Comparison of ENCODE assay signal across 1 cellular context in the genomic region with DNA sequence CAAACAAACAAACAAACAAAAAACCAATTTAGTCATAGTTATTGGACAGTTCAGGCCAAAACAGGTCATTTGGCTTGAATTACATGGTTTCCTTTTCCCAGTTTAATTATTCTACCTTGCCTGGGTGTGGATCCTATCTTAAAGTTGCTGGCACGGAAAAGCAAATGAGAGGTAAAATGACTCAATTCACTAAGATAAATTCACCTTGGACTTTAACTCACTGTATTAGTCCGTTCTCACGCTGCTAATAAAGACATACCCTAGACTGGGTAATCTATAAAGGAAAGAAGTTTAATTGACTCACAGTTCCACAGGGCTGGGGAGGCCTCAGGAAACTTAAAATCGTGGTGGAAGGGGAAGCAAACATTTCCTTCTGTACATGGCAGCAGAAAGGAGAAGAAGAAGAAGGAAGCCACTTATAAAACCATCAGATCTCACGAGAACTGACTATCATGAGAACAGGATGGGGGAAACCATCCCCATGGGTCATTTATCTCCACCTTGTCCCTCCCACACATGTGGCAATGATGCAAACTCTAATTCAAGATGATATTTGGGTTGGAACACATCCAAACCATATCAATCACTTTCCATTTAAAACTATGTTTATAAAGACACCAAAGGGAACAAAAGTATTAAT.
TF ChIP-seq lines count a peak whose summit lies in the region.

No MANE protein-coding gene starts in this region.

TF ChIP-seq in K562, 482 proteins besides CTCF, POLR2A, EP300 and RAD21:
- TF ChIP-seq, protein P1, sequence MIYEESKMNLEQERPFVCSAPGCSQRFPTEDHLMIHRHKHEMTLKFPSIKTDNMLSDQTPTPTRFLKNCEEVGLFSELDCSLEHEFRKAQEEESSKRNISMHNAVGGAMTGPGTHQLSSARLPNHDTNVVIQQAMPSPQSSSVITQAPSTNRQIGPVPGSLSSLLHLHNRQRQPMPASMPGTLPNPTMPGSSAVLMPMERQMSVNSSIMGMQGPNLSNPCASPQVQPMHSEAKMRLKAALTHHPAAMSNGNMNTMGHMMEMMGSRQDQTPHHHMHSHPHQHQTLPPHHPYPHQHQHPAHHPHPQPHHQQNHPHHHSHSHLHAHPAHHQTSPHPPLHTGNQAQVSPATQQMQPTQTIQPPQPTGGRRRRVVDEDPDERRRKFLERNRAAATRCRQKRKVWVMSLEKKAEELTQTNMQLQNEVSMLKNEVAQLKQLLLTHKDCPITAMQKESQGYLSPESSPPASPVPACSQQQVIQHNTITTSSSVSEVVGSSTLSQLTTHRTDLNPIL (CRISPR knock-in tag; IDR thresholded peaks at IDR 0.05), result no peak
- TF ChIP-seq SMARCE1 (IDR thresholded peaks at IDR 0.05), result no peak
- no peak for TF ChIP-seq NCOA1 (IDR thresholded peaks at IDR 0.05; ENCODE audit: low read depth)
- TF ChIP-seq BHLHE40 (IDR thresholded peaks at IDR 0.05; ENCODE audit: low read length), result no peak
- TF ChIP-seq MEIS2 (IDR thresholded peaks at IDR 0.05; ENCODE audit: partially characterized antibody), result peak; percentile 46
- TF ChIP-seq, protein P2, sequence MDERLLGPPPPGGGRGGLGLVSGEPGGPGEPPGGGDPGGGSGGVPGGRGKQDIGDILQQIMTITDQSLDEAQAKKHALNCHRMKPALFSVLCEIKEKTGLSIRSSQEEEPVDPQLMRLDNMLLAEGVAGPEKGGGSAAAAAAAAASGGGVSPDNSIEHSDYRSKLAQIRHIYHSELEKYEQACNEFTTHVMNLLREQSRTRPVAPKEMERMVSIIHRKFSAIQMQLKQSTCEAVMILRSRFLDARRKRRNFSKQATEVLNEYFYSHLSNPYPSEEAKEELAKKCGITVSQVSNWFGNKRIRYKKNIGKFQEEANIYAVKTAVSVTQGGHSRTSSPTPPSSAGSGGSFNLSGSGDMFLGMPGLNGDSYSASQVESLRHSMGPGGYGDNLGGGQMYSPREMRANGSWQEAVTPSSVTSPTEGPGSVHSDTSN (CRISPR knock-in tag; IDR thresholded peaks at IDR 0.05; ENCODE audit: low read depth), result no peak
- TF ChIP-seq, protein P2 (tag; conservative IDR thresholded peaks at IDR 0.05; ENCODE audit: low read depth), result 0 out of 2 replicates have a peak, but pooled peaks have one; percentile 22
- no peak for TF ChIP-seq TFAM (CRISPR knock-in tag; conservative IDR thresholded peaks at IDR 0.05)
- TF ChIP-seq ZNF79 (CRISPR knock-in tag; IDR thresholded peaks at IDR 0.05; ENCODE audit: low read depth), result no peak
- TF ChIP-seq CHD2 (IDR thresholded peaks at IDR 0.05; ENCODE audit: low read depth, low read length), result peak; percentile 72
- no peak for TF ChIP-seq ZNF584 (CRISPR knock-in tag; IDR thresholded peaks at IDR 0.05; ENCODE audit: low read depth)
- TF ChIP-seq ZNF77 (CRISPR knock-in tag; IDR thresholded peaks at IDR 0.05), result no peak
- no peak for TF ChIP-seq LCOR (CRISPR knock-in tag; IDR thresholded peaks at IDR 0.05)
- TF ChIP-seq ZNF174 (CRISPR knock-in tag; IDR thresholded peaks at IDR 0.05), result no peak
- TF ChIP-seq ZEB2 (IDR thresholded peaks at IDR 0.05), result no peak
- TF ChIP-seq TCF7 (IDR thresholded peaks at IDR 0.05; ENCODE audit: borderline replicate concordance), result no peak
- no peak for TF ChIP-seq TEAD2 (tag; IDR thresholded peaks at IDR 0.05)
- no peak for TF ChIP-seq ZNF41 (CRISPR knock-in tag; conservative IDR thresholded peaks at IDR 0.05)
- no peak for TF ChIP-seq SMARCA4 (IDR thresholded peaks at IDR 0.05)
- TF ChIP-seq MAFG (tag; conservative IDR thresholded peaks at IDR 0.05), result no peak
- TF ChIP-seq ZNF668 (CRISPR knock-in tag; IDR thresholded peaks at IDR 0.05), result no peak
- TF ChIP-seq ZBTB5 (IDR thresholded peaks at IDR 0.05), result no peak
- TF ChIP-seq GABPB1 (CRISPR knock-in tag; IDR thresholded peaks at IDR 0.05), result no peak
- TF ChIP-seq ZNF785 (CRISPR knock-in tag; IDR thresholded peaks at IDR 0.05), result no peak
- no peak for TF ChIP-seq CUX1 (CRISPR knock-in tag; IDR thresholded peaks at IDR 0.05)
- TF ChIP-seq, protein P3, sequence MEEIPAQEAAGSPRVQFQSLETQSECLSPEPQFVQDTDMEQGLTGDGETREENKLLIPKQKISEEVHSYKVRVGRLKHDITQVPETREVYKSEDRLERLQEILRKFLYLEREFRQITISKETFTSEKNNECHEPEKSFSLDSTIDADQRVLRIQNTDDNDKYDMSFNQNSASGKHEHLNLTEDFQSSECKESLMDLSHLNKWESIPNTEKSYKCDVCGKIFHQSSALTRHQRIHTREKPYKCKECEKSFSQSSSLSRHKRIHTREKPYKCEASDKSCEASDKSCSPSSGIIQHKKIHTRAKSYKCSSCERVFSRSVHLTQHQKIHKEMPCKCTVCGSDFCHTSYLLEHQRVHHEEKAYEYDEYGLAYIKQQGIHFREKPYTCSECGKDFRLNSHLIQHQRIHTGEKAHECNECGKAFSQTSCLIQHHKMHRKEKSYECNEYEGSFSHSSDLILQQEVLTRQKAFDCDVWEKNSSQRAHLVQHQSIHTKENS (CRISPR knock-in tag; IDR thresholded peaks at IDR 0.05), result no peak
- TF ChIP-seq, protein P4, sequence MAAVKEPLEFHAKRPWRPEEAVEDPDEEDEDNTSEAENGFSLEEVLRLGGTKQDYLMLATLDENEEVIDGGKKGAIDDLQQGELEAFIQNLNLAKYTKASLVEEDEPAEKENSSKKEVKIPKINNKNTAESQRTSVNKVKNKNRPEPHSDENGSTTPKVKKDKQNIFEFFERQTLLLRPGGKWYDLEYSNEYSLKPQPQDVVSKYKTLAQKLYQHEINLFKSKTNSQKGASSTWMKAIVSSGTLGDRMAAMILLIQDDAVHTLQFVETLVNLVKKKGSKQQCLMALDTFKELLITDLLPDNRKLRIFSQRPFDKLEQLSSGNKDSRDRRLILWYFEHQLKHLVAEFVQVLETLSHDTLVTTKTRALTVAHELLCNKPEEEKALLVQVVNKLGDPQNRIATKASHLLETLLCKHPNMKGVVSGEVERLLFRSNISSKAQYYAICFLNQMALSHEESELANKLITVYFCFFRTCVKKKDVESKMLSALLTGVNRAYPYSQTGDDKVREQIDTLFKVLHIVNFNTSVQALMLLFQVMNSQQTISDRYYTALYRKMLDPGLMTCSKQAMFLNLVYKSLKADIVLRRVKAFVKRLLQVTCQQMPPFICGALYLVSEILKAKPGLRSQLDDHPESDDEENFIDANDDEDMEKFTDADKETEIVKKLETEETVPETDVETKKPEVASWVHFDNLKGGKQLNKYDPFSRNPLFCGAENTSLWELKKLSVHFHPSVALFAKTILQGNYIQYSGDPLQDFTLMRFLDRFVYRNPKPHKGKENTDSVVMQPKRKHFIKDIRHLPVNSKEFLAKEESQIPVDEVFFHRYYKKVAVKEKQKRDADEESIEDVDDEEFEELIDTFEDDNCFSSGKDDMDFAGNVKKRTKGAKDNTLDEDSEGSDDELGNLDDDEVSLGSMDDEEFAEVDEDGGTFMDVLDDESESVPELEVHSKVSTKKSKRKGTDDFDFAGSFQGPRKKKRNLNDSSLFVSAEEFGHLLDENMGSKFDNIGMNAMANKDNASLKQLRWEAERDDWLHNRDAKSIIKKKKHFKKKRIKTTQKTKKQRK (IDR thresholded peaks at IDR 0.05; ENCODE audit: borderline replicate concordance, low read depth, low read length), result no peak
- TF ChIP-seq CHAMP1 (IDR thresholded peaks at IDR 0.05), result no peak
- no peak for TF ChIP-seq CBX5 (IDR thresholded peaks at IDR 0.05; ENCODE audit: borderline replicate concordance, low read depth)
- TF ChIP-seq ESRRB (CRISPR knock-in tag; IDR thresholded peaks at IDR 0.05; ENCODE audit: borderline replicate concordance), result no peak
- 0 out of 2 replicates have a peak, but pooled peaks have one; percentile 35 for TF ChIP-seq MYC (IDR thresholded peaks at IDR 0.05; ENCODE audit: low read depth, low read length)
- TF ChIP-seq MYC (CRISPR knock-in tag; IDR thresholded peaks at IDR 0.05; ENCODE audit: borderline replicate concordance, low read depth), result no peak
